In the genomic region with DNA sequence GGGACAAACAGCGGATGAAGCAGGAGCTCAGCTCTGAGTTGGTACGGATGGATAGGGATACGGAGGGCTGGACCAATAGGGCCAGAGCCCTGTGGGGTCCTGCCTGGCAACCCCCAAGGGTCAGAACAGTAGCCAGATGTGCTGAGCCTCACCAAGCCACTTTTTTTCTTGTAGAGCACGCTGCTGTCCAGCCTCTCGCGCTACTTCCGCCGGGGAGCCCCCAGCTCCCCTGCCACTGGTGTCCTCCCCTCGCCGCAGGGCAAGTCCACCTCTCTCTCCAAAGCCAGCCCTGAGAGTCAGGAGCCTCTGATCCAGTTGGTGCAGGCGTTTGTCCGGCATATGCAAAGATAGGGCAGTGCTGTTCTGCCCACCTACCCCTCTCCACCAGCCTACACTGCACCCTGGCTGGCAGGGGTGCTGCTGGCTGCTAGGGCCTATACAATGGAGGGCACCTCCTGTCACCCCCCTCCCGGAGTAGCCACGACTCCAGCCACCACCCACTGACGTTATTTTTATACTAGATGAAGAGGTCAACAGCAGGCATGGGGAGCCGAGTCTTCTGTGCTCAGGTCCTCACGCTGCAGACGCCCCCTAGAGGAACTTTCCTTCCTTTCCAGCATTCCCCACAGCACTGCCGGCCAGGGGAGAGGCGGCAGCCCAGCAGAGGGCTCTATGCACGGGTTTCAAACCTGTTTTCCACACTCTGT, we compare ENCODE assay signal across 8 cellular contexts. TPM values are rescaled to one million over a fixed set of nuclear protein-coding genes. Genes with fewer than 3 reads are reported as not detected.
DNase-seq lines count a peak whose midpoint lies in the region; ATAC-seq and TF ChIP-seq lines count a peak whose summit lies in the region.

No MANE protein-coding gene starts in this region.

- H3K27me3 Mint-ChIP-seq in CD4-positive, CD25-positive, alpha-beta regulatory T cell = no peaks in the 10 kb centered on the region
- H3K27me3 Mint-ChIP-seq in activated T-cell treated with anti-CD3 and anti-CD28 coated beads, Interleukin-2, amount 50 U/mL, for 72 hours (ENCODE audit: low read depth) = no peaks in the 10 kb centered on the region
- H3K27me3 Mint-ChIP-seq in nephron progenitor cell (ENCODE audit: low read depth, poor library complexity) = no peaks in the 10 kb centered on the region

- H3K9me3 Mint-ChIP-seq in CD4-positive, CD25-positive, alpha-beta regulatory T cell = no peaks in the 10 kb centered on the region
- H3K9me3 Mint-ChIP-seq in activated T-cell treated with anti-CD3 and anti-CD28 coated beads, Interleukin-2, amount 50 U/mL, for 72 hours = no peaks in the 10 kb centered on the region
- H3K9me3 Mint-ChIP-seq in nephron progenitor cell = no peaks in the 10 kb centered on the region

- POLR2A ChIA-PET in HEK293 (lab: Yijun Ruan, JAX) = interaction anchor here (0.6 to 2.6 kb wide), 6 partner anchors 9 to 58 kb away, joined by 3 to 10 read pairs (median 4); a partner anchor contains a TSS

- H3K27ac Mint-ChIP-seq in CD4-positive, CD25-positive, alpha-beta regulatory T cell = peak overlapping the region in 1 of 3 donors; percentile 40
- H3K27ac Mint-ChIP-seq in activated T-cell treated with anti-CD3 and anti-CD28 coated beads, Interleukin-2, amount 50 U/mL, for 72 hours = no peak overlapping the region
- H3K27ac Mint-ChIP-seq in nephron progenitor cell = peak overlapping the region; percentile 93

- H3K36me3 ChIP-seq in CD4-positive, CD25-positive, alpha-beta regulatory T cell (ENCODE audit: control insufficient read depth, insufficient read depth, low read length) = peaks cover 52% of the 10 kb centered on the region
- peaks cover 3 to 83% of the 10 kb centered on the region in 2 experiments; a peak in 2 of 3 replicates for H3K36me3 ChIP-seq in HEK293 (ENCODE audit: control insufficient read depth in 2 of 2, insufficient read depth in 1 of 2, low read length in 2 of 2)
- H3K36me3 ChIP-seq in thoracic aorta = peaks cover 39% of the 10 kb centered on the region

- no peak overlapping the region for H3K4me3 ChIP-seq in CD4-positive, CD25-positive, alpha-beta regulatory T cell (ENCODE audit: low read depth, low read length)
- no peak overlapping the region for H3K4me3 ChIP-seq in HEK293 (ENCODE audit: low read depth, low read length)
- H3K4me3 ChIP-seq in fibroblast of mammary gland (ENCODE audit: control insufficient read depth, low read depth, low read length) = no peak overlapping the region
- no peak overlapping the region for H3K4me3 ChIP-seq in thoracic aorta

- ATAC-seq in CD4-positive, CD25-positive, alpha-beta regulatory T cell (ENCODE audit: low read depth in 2 of 2) = peak; percentile 57 to 61
- peak; percentile 70 to 73 for ATAC-seq in activated T-cell treated with anti-CD3 and anti-CD28 coated beads, Interleukin-2, amount 50 U/mL, for 72 hours (replicated peaks in 1 of 2)
- ATAC-seq in thoracic aorta (ENCODE audit: insufficient number of reproducible peaks, low FRiP score, low read depth) = peak; percentile 21
- no peak for ATAC-seq in GM19455 (IDR thresholded peaks at IDR 0.05; ENCODE audit: unreplicated experiment)

- no peak overlapping the region for H3K4me3 Mint-ChIP-seq in CD4-positive, CD25-positive, alpha-beta regulatory T cell
- no peak overlapping the region for H3K4me3 Mint-ChIP-seq in activated T-cell treated with anti-CD3 and anti-CD28 coated beads, Interleukin-2, amount 50 U/mL, for 72 hours
- H3K4me3 Mint-ChIP-seq in nephron progenitor cell = no peak overlapping the region

- peaks cover 27% of the 10 kb centered on the region for H3K36me3 Mint-ChIP-seq in CD4-positive, CD25-positive, alpha-beta regulatory T cell
- peaks cover 2 to 8% of the 10 kb centered on the region in 2 donors for H3K36me3 Mint-ChIP-seq in activated T-cell treated with anti-CD3 and anti-CD28 coated beads, Interleukin-2, amount 50 U/mL, for 72 hours (ENCODE audit: insufficient read depth in 2 of 2)
- peaks cover 46% of the 10 kb centered on the region for H3K36me3 Mint-ChIP-seq in nephron progenitor cell (ENCODE audit: low read depth)

- H3K27me3 ChIP-seq in CD4-positive, CD25-positive, alpha-beta regulatory T cell (ENCODE audit: control insufficient read depth, insufficient read depth, low read length) = no peaks in the 10 kb centered on the region
- no peaks in the 10 kb centered on the region for H3K27me3 ChIP-seq in thoracic aorta (replicated peaks; ENCODE audit: insufficient read depth)

- TF ChIP-seq CTCF in HEK293 (tag by site-specific recombination; IDR thresholded peaks at IDR 0.05) = peak; percentile 92
- peak; percentile 91 for TF ChIP-seq CTCF in fibroblast of mammary gland (conservative IDR thresholded peaks at IDR 0.05; ENCODE audit: control insufficient read depth, insufficient read depth, low read depth, low read length)
- peak; percentile 80 for TF ChIP-seq CTCF in nephron progenitor cell (IDR thresholded peaks at IDR 0.05)
- TF ChIP-seq CTCF in thoracic aorta (IDR thresholded peaks at IDR 0.05) = peak; percentile 77

- DNase-seq in CD4-positive, CD25-positive, alpha-beta regulatory T cell = peak in 2 of 3 donors; percentile 41 to 57
- DNase-seq in NOMO-1 treated with DMSO at 0.1 percent for 48 hours (lab: John Stamatoyannopoulos, UW; ENCODE audit: unreplicated experiment) (peak; percentile 47), fibroblast of mammary gland (ENCODE audit: low read depth) (peak; percentile 76), nephron progenitor cell (peak; percentile 68), thoracic aorta (ENCODE audit: low spot score) (no peak)
- peak; percentile 47 to 56 for DNase-seq in activated T-cell treated with anti-CD3 and anti-CD28 coated beads, Interleukin-2, amount 50 U/mL, for 72 hours

- no peak overlapping the region for H3K27ac ChIP-seq in CD4-positive, CD25-positive, alpha-beta regulatory T cell (ENCODE audit: insufficient read depth, low read length, poor library complexity, severe bottlenecking)
- no peak overlapping the region for H3K27ac ChIP-seq in HEK293 (ENCODE audit: extremely low read depth, low read depth, low read length)
- peak overlapping the region; percentile 68 to 73 for H3K27ac ChIP-seq in thoracic aorta

- CTCF ChIA-PET in HEK293 (lab: Yijun Ruan, JAX) = interaction anchor here (0.7 to 3.3 kb wide), 26 partner anchors 8 to 830 kb away, joined by 3 to 31 read pairs (median 4); a partner anchor contains a TSS

- H3K4me1 Mint-ChIP-seq in CD4-positive, CD25-positive, alpha-beta regulatory T cell = peaks cover 0 to 2% (median 0%) of the 10 kb centered on the region in 4 donors
- no peaks in the 10 kb centered on the region for H3K4me1 Mint-ChIP-seq in activated T-cell treated with anti-CD3 and anti-CD28 coated beads, Interleukin-2, amount 50 U/mL, for 72 hours (ENCODE audit: low read depth)
- H3K4me1 Mint-ChIP-seq in nephron progenitor cell = peaks cover 7% of the 10 kb centered on the region

- no peaks in the 10 kb centered on the region for H3K9me3 ChIP-seq in CD4-positive, CD25-positive, alpha-beta regulatory T cell (ENCODE audit: control insufficient read depth in 2 of 2, low read length in 2 of 2)
- H3K9me3 ChIP-seq in HEK293 (ENCODE audit: control insufficient read depth, insufficient read depth, low read depth, low read length) (no peaks in the 10 kb centered on the region), thoracic aorta (no peaks in the 10 kb centered on the region)

- H3K4me1 ChIP-seq in CD4-positive, CD25-positive, alpha-beta regulatory T cell (ENCODE audit: control insufficient read depth, insufficient read depth, low read length, poor library complexity, severe bottlenecking) = no peaks in the 10 kb centered on the region
- H3K4me1 ChIP-seq in HEK293 (ENCODE audit: control insufficient read depth, insufficient read depth, low read length) (no peaks in the 10 kb centered on the region), thoracic aorta (ENCODE audit: control insufficient read depth in 1 of 2, low read depth in 2 of 2) (peaks cover 14 to 25% of the 10 kb centered on the region in 2 donors)

TF ChIP-seq in HEK293, 187 proteins besides CTCF, POLR2A, EP300 and RAD21 (continues in another document):
- TF ChIP-seq ZNF629 (tag by site-specific recombination; IDR thresholded peaks at IDR 0.05) = 0 out of 2 replicates have a peak, but pooled peaks have one; percentile 41
- TF ChIP-seq SP7 (tag by site-specific recombination; IDR thresholded peaks at IDR 0.05) = peak; percentile 18; the same call in 1 of the 2 replicates
- TF ChIP-seq ZBTB8A (tag by site-specific recombination; IDR thresholded peaks at IDR 0.05) = 0 out of 2 replicates have a peak, but pooled peaks have one; percentile 10
- peak; percentile 97 for TF ChIP-seq ZNF2 (tag by site-specific recombination; IDR thresholded peaks at IDR 0.05)
- no peak for TF ChIP-seq ZNF677 (tag by site-specific recombination; IDR thresholded peaks at IDR 0.05)
- no peak for TF ChIP-seq ZNF121 (tag by site-specific recombination; IDR thresholded peaks at IDR 0.05)
- TF ChIP-seq ZXDB (tag by site-specific recombination; IDR thresholded peaks at IDR 0.05) = no peak
- peak; percentile 21; the same call in 1 of the 2 replicates for TF ChIP-seq KLF1 (tag by site-specific recombination; IDR thresholded peaks at IDR 0.05)
- peak; percentile 74 for TF ChIP-seq ZNF341 (tag by site-specific recombination; IDR thresholded peaks at IDR 0.05; ENCODE audit: low read depth)
- TF ChIP-seq ZNF600 (tag by site-specific recombination; IDR thresholded peaks at IDR 0.05) = peak; percentile 53; the same call in 1 of the 2 replicates
- TF ChIP-seq SP2 (tag by site-specific recombination; IDR thresholded peaks at IDR 0.05) = no peak

RNA-seq across cellular contexts. Expression of a gene that starts 21.6 kb away (rescaled TPM):
- 77.8 TPM for total RNA-seq in CD4-positive, CD25-positive, alpha-beta regulatory T cell
- 10 to 100 TPM; 18.2 to 38.8 (median 26.6) TPM for polyA plus RNA-seq in CD4-positive, CD25-positive, alpha-beta regulatory T cell
- total RNA-seq in activated T-cell treated with anti-CD3 and anti-CD28 coated beads, Interleukin-2, amount 50 U/mL, for 72 hours = 10 to 100 TPM; 41.3 to 41.8 TPM
- total RNA-seq in thoracic aorta = 100 to 1,000 TPM; 101 to 184 TPM

RNA-seq across cellular contexts. Expression of a gene that starts 29.9 kb away (rescaled TPM):
- 48.5 TPM for total RNA-seq in CD4-positive, CD25-positive, alpha-beta regulatory T cell
- polyA plus RNA-seq in CD4-positive, CD25-positive, alpha-beta regulatory T cell = 1 to 10 TPM; 6.3 to 8.0 (median 7.6) TPM
- 10 to 100 TPM; 38.5 to 41.5 TPM for total RNA-seq in activated T-cell treated with anti-CD3 and anti-CD28 coated beads, Interleukin-2, amount 50 U/mL, for 72 hours
- total RNA-seq in thoracic aorta = 10 to 100 TPM; 30.3 to 31.3 TPM

RNA-seq across cellular contexts. Expression of a gene that starts 59.0 kb away (rescaled TPM):
- total RNA-seq in CD4-positive, CD25-positive, alpha-beta regulatory T cell = 74.3 TPM
- 10 to 100 TPM; 20.8 to 23.4 (median 21.8) TPM for polyA plus RNA-seq in CD4-positive, CD25-positive, alpha-beta regulatory T cell
- total RNA-seq in activated T-cell treated with anti-CD3 and anti-CD28 coated beads, Interleukin-2, amount 50 U/mL, for 72 hours = 10 to 100 TPM; 90.0 to 98.0 TPM
- 100 to 1,000 TPM in 1 of 2 donors, 10 to 100 TPM in 1; 75.7 to 106 TPM for total RNA-seq in thoracic aorta

RNA-seq across cellular contexts. Expression of a gene that starts 59.1 kb away (rescaled TPM):
- 6.1 TPM for total RNA-seq in CD4-positive, CD25-positive, alpha-beta regulatory T cell
- polyA plus RNA-seq in CD4-positive, CD25-positive, alpha-beta regulatory T cell = 10 to 100 TPM in 2 of 4 donors, 1 to 10 TPM in 2; 7.6 to 12.3 (median 9.7) TPM
- 1 to 10 TPM; 6.8 to 6.9 TPM for total RNA-seq in activated T-cell treated with anti-CD3 and anti-CD28 coated beads, Interleukin-2, amount 50 U/mL, for 72 hours
- total RNA-seq in thoracic aorta = 10 to 100 TPM; 10.6 to 17.6 TPM

Comparison
In these comparisons a context has a peak if more than half of its experiments do, and no peak if none do; other contexts are left out.
1. H3K27ac ChIP-seq: peak in thoracic aorta (2 of 2); none in CD4-positive, CD25-positive, alpha-beta regulatory T cell (single experiment) and HEK293 (single experiment).
2. Peak in every context shown above with its lines, with median percentiles within 50 percentile points of each other: CTCF ChIP-seq.